21 cellular contexts compared by ENCODE assay signal in the genomic region with DNA sequence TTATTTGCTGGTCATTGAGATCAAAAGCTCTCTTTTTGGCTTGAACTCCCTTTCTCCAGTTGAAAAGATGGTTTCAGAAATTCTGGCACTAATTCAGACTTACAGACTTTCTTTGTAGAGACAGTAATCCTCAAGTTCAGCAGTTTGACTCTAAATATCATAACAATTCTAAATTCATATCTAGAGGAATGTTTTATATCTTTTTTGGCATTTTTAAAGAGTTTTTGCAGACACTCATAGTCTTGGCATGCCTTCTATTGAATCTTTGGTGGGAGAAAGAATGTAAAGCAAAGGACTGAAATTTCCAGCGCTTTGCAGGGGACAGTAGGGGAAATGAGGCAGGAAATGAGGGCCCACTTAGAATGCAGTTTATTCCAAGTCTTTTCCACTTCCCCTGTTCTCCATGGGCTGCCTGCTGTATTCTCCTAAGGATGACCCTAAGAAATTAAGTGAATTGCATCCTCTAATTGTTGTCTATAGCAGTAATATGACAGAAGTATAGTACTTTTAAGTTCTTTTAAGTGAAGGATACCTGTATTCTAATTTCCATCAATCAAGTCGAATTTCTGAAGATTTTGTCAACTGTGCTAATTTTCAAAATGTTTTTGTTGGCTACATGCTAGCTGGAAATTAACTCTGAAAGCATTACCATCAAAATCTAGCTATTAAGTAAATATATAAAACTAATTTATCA. TPM values are rescaled to one million over a fixed set of nuclear protein-coding genes. Genes with fewer than 3 reads are reported as not detected.
DNase-seq lines count a peak whose midpoint lies in the region; ATAC-seq, FAIRE-seq and TF ChIP-seq lines count a peak whose summit lies in the region.
"Had no signal": no experiment of that assay in that cellular context is flagged by ENCODE, and none has a peak within 500 bp of the region (broad histone marks: within the 10 kb centered on the region; RNA-seq: fewer than 3 reads in every experiment).

No MANE protein-coding gene starts in this region.

- DNase-seq in A549 (ENCODE audit: low read depth in 1 of 2, low spot score in 1 of 2) (no peak), GM23248 (peak; percentile 50), astrocyte of the spinal cord (ENCODE audit: low read depth, low spot score) (peak; percentile 67), left lung (no peak), mucosa of gallbladder (ENCODE audit: low spot score) (no peak), NCI-H2029 treated with DMSO at 0.1 percent for 48 hours (lab: John Stamatoyannopoulos, UW) (no peak), type B pancreatic cell (ENCODE audit: extremely low spot score, unreplicated experiment) (no peak)
- no peak for DNase-seq in activated T-helper 2 cell treated with anti-CD3 and anti-CD28 coated beads, Interferon-gamma antibody, Interleukin-2, Interleukin-4, amounts not matched to agents 10 μg/mL and 5 μg/mL and 100 μg/mL, durations not matched to agents 14 hours and 24 hours and 36 hours (ENCODE audit: low spot score)
- DNase-seq: ACHN; activated CD4-positive, alpha-beta T cell treated with anti-CD3 and anti-CD28 coated beads for 36 hours; activated naive CD4-positive, alpha-beta T cell treated with anti-CD3 and anti-CD28 coated beads, Interleukin-2, amount 10 ng/mL, durations not matched to agents 7 days and 5 days; Calu3; cerebellar nuclear complex; NCI-H1694; NCI-H446 treated with DMSO at 0.1 percent for 48 hours; ovary; SIG-M5; stimulated activated naive B cell treated with anti-CD40 and anti-IgM and Interleukin-4, amounts not matched to agents 10 μg/mL and 1 μg/mL and 100 μg/mL, for 72 hours; T1000; upper lobe of left lung had no signal

- intact Hi-C loops in left lung (cut with DNase I) = loop anchor here in 1 of 2 donors (5.0 kb wide), 1 partner anchor 103 kb away; no protein-coding TSS in a partner anchor
- intact Hi-C loops in activated T-helper 2 cell treated with anti-CD3 and anti-CD28 coated beads, Interferon-gamma antibody, Interleukin-2, Interleukin-4, amounts not matched to agents 10 μg/mL and 5 μg/mL and 100 μg/mL, durations not matched to agents 14 hours and 24 hours and 36 hours (cut with micrococcal nuclease) = no loop called here

- POLR2A ChIA-PET in A549 (lab: Yijun Ruan, JAX) = no interaction called here

- H3K27me3 ChIP-seq in GM23248 (replicated peaks; ENCODE audit: insufficient read depth) (no peaks in the 10 kb centered on the region), left lung (no peaks in the 10 kb centered on the region)
- H3K27me3 ChIP-seq: ovary, upper lobe of left lung had no signal

- no peak overlapping the region for H3K4me3 Mint-ChIP-seq in activated T-helper 2 cell treated with anti-CD3 and anti-CD28 coated beads, Interferon-gamma antibody, Interleukin-2, Interleukin-4, amounts not matched to agents 10 μg/mL and 5 μg/mL and 100 μg/mL, durations not matched to agents 14 hours and 24 hours and 36 hours (ENCODE audit: low read depth)
- no peak overlapping the region for H3K4me3 Mint-ChIP-seq in type B pancreatic cell
- H3K4me3 Mint-ChIP-seq: activated CD4-positive, alpha-beta T cell treated with anti-CD3 and anti-CD28 coated beads for 36 hours; activated naive CD4-positive, alpha-beta T cell treated with anti-CD3 and anti-CD28 coated beads, Interleukin-2, amount 10 ng/mL, durations not matched to agents 7 days and 5 days; stimulated activated naive B cell treated with anti-CD40 and anti-IgM and Interleukin-4, amounts not matched to agents 10 μg/mL and 1 μg/mL and 100 μg/mL, for 72 hours had no signal

- peaks cover 38% of the 10 kb centered on the region for H3K4me1 ChIP-seq in A549
- H3K4me1 ChIP-seq in GM23248 (ENCODE audit: insufficient read depth) = peaks cover 27% of the 10 kb centered on the region
- peaks cover 6 to 54% of the 10 kb centered on the region in 2 donors for H3K4me1 ChIP-seq in left lung

- peaks cover 3% of the 10 kb centered on the region; the same call in 1 of the 2 replicates for H3K9me2 ChIP-seq in GM23248 (ENCODE audit: insufficient read depth)

- no peak; a peak in 1 of 6 replicates for ATAC-seq in A549
- no peak for ATAC-seq in left lung
- ATAC-seq: activated CD4-positive, alpha-beta T cell treated with anti-CD3 and anti-CD28 coated beads for 36 hours; stimulated activated naive B cell treated with anti-CD40 and anti-IgM and Interleukin-4, amounts not matched to agents 10 μg/mL and 1 μg/mL and 100 μg/mL, for 72 hours had no signal

- H3K27ac ChIP-seq in A549 (0 out of 6 replicates have a peak overlapping the region, but pooled peaks of 1 of the 2 experiments have one; percentile 20), GM23248 (peak overlapping the region; percentile 33; the same call in 1 of the 2 replicates), left lung (peak overlapping the region; percentile 1 to 21)
- H3K27ac ChIP-seq: HL-60, upper lobe of left lung had no signal

- FAIRE-seq in A549 (lab: Jason Lieb, UNC) = no peak

- H3K4me2 ChIP-seq in A549 (peak overlapping the region; percentile 2; the same call in 1 of the 3 replicates), GM23248 (ENCODE audit: unreplicated experiment) (peak overlapping the region; percentile 75)

- peaks cover 81% of the 10 kb centered on the region for H3K79me2 ChIP-seq in GM23248 (ENCODE audit: insufficient read depth)

- TF ChIP-seq RAD21 in A549 (conservative IDR thresholded peaks at IDR 0.05 in 1 of 2, IDR thresholded peaks at IDR 0.05 in 1 of 2) = no peak

- H3K36me3 ChIP-seq in GM23248 (ENCODE audit: low read depth) = no peaks in the 10 kb centered on the region
- H3K36me3 ChIP-seq in left lung = no peaks in the 10 kb centered on the region
- H3K36me3 ChIP-seq: ovary, upper lobe of left lung had no signal

- no peak overlapping the region for H3K9ac ChIP-seq in GM23248

- no peaks in the 10 kb centered on the region for H3K9me3 ChIP-seq in A549
- H3K9me3 ChIP-seq in GM23248 (ENCODE audit: low read depth) = no peaks in the 10 kb centered on the region
- no peaks in the 10 kb centered on the region for H3K9me3 ChIP-seq in left lung
- H3K9me3 ChIP-seq: ovary, upper lobe of left lung had no signal

- in situ Hi-C loops in GM23248 (cut with MboI) (no loop called here), astrocyte of the spinal cord (cut with HindIII; ENCODE audit: low sequenced_read_pairs) (no loop called here)

- H3F3A ChIP-seq in GM23248 (ENCODE audit: insufficient read depth) = peaks cover 10% of the 10 kb centered on the region; the same call in 1 of the 2 replicates

- H3K9me3 Mint-ChIP-seq in activated T-helper 2 cell treated with anti-CD3 and anti-CD28 coated beads, Interferon-gamma antibody, Interleukin-2, Interleukin-4, amounts not matched to agents 10 μg/mL and 5 μg/mL and 100 μg/mL, durations not matched to agents 14 hours and 24 hours and 36 hours = no peaks in the 10 kb centered on the region
- peaks cover 18% of the 10 kb centered on the region for H3K9me3 Mint-ChIP-seq in type B pancreatic cell
- H3K9me3 Mint-ChIP-seq: activated naive CD4-positive, alpha-beta T cell treated with anti-CD3 and anti-CD28 coated beads, Interleukin-2, amount 10 ng/mL, durations not matched to agents 7 days and 5 days had no signal

- H3K4me3 ChIP-seq in A549 (no peak overlapping the region), GM23248 (no peak overlapping the region), astrocyte of the spinal cord (ENCODE audit: low read depth, low read length) (no peak overlapping the region), left lung (no peak overlapping the region)
- H3K4me3 ChIP-seq: ovary, upper lobe of left lung had no signal

- CTCF ChIA-PET in A549 (lab: Yijun Ruan, JAX) = interaction anchor here (0.7 to 1.4 kb wide), 4 partner anchors 8 to 128 kb away, joined by 3 to 5 read pairs (median 4); no protein-coding TSS in a partner anchor

- peaks cover 25% of the 10 kb centered on the region for H3K4me1 Mint-ChIP-seq in activated T-helper 2 cell treated with anti-CD3 and anti-CD28 coated beads, Interferon-gamma antibody, Interleukin-2, Interleukin-4, amounts not matched to agents 10 μg/mL and 5 μg/mL and 100 μg/mL, durations not matched to agents 14 hours and 24 hours and 36 hours (ENCODE audit: low read depth)
- peaks cover 20% of the 10 kb centered on the region for H3K4me1 Mint-ChIP-seq in type B pancreatic cell (ENCODE audit: unreplicated experiment)

- no peaks in the 10 kb centered on the region for H3K36me3 Mint-ChIP-seq in activated T-helper 2 cell treated with anti-CD3 and anti-CD28 coated beads, Interferon-gamma antibody, Interleukin-2, Interleukin-4, amounts not matched to agents 10 μg/mL and 5 μg/mL and 100 μg/mL, durations not matched to agents 14 hours and 24 hours and 36 hours (ENCODE audit: low read depth)
- H3K36me3 Mint-ChIP-seq in type B pancreatic cell = peaks cover 27% of the 10 kb centered on the region

- no peak overlapping the region for H3K27ac Mint-ChIP-seq in activated T-helper 2 cell treated with anti-CD3 and anti-CD28 coated beads, Interferon-gamma antibody, Interleukin-2, Interleukin-4, amounts not matched to agents 10 μg/mL and 5 μg/mL and 100 μg/mL, durations not matched to agents 14 hours and 24 hours and 36 hours
- H3K27ac Mint-ChIP-seq in type B pancreatic cell = no peak overlapping the region
- H3K27ac Mint-ChIP-seq: activated CD4-positive, alpha-beta T cell treated with anti-CD3 and anti-CD28 coated beads for 36 hours; activated naive CD4-positive, alpha-beta T cell treated with anti-CD3 and anti-CD28 coated beads, Interleukin-2, amount 10 ng/mL, durations not matched to agents 7 days and 5 days; stimulated activated naive B cell treated with anti-CD40 and anti-IgM and Interleukin-4, amounts not matched to agents 10 μg/mL and 1 μg/mL and 100 μg/mL, for 72 hours had no signal

- TF ChIP-seq POLR2A in A549 (IDR thresholded peaks at IDR 0.05; ENCODE audit: low read length) = no peak

- TF ChIP-seq CTCF in A549 (IDR thresholded peaks at IDR 0.05) (no peak), astrocyte of the spinal cord (IDR thresholded peaks at IDR 0.05; ENCODE audit: low read depth, low read length) (no peak), left lung (IDR thresholded peaks at IDR 0.05) (no peak), type B pancreatic cell (conservative IDR thresholded peaks at IDR 0.05) (no peak)

- no peak for TF ChIP-seq EP300 in A549 (IDR thresholded peaks at IDR 0.05)

- H3K27me3 Mint-ChIP-seq in activated T-helper 2 cell treated with anti-CD3 and anti-CD28 coated beads, Interferon-gamma antibody, Interleukin-2, Interleukin-4, amounts not matched to agents 10 μg/mL and 5 μg/mL and 100 μg/mL, durations not matched to agents 14 hours and 24 hours and 36 hours (ENCODE audit: low read depth) = no peaks in the 10 kb centered on the region
- H3K27me3 Mint-ChIP-seq in type B pancreatic cell = no peaks in the 10 kb centered on the region
- H3K27me3 Mint-ChIP-seq: activated CD4-positive, alpha-beta T cell treated with anti-CD3 and anti-CD28 coated beads for 36 hours; activated naive CD4-positive, alpha-beta T cell treated with anti-CD3 and anti-CD28 coated beads, Interleukin-2, amount 10 ng/mL, durations not matched to agents 7 days and 5 days; stimulated activated naive B cell treated with anti-CD40 and anti-IgM and Interleukin-4, amounts not matched to agents 10 μg/mL and 1 μg/mL and 100 μg/mL, for 72 hours had no signal

- no peak overlapping the region for H2AFZ ChIP-seq in GM23248

- 76% methylated on average over 2 of the region's 2 CpGs for WGBS in A549 (ENCODE audit: missing lambda C conversion rate)
- 52 to 58% methylated on average over 2 of the region's 2 CpGs for WGBS in GM23248 (ENCODE audit: low coverage in 1 of 2, low lambda C conversion rate in 2 of 2, missing lambda C conversion rate in 2 of 2), 2 experiments

- H4K20me1 ChIP-seq in GM23248 (ENCODE audit: insufficient read depth) = no peaks in the 10 kb centered on the region

RNA-seq across cellular contexts. Expression of a gene that starts 31.5 kb away (rescaled TPM):
- polyA plus RNA-seq in A549 (2011; rRNA removed) (115 and 130 TPM in 2 replicates), A549 (2017; fragmentation: RNase III; extraction: RNeasy Plus Mini Kit Qiagen cat#74134 plus additional on column Dnase treatment) (34.6 to 39.0 TPM (median 36.3 TPM) in 3 replicates), GM23248 (2016; fragmentation: Nextera tagmentation; extraction: Ambion mirVana) (21.0 and 21.7 TPM in 2 replicates)
- polyA plus RNA-seq in A549 (2012; cell fraction: cytosol; rRNA removed) = 23.2 and 24.9 TPM in 2 replicates
- polyA plus RNA-seq in A549 (2012; cell fraction: nucleus; rRNA removed) = 20.9 and 29.1 TPM in 2 replicates
- polyA minus RNA-seq in A549 (2011; rRNA and poly(A)+ RNA removed) = 88.9 and 93.5 TPM in 2 replicates
- total RNA-seq in GM23248 (2014; rRNA removed; shearing (Covaris generic)) = 19.3 and 21.8 TPM in 2 replicates
- total RNA-seq in left lung (10 to 100 TPM; 77.5 to 79.3 TPM), mucosa of gallbladder (111 TPM), type B pancreatic cell (ENCODE audit: low replicate concordance) (93.6 and 117 TPM in 2 replicates)
- 43.0 and 45.2 TPM in 2 replicates for total RNA-seq in activated T-helper 2 cell treated with anti-CD3 and anti-CD28 coated beads, Interferon-gamma antibody, Interleukin-2, Interleukin-4, amounts not matched to agents 10 μg/mL and 5 μg/mL and 100 μg/mL, durations not matched to agents 14 hours and 24 hours and 36 hours

Comparison
In these comparisons a context has a peak if more than half of its experiments do, and no peak if none do; other contexts are left out.
1. DNase-seq: peak in GM23248 (single experiment) and astrocyte of the spinal cord (single experiment); none in A549 (0 of 2), left lung (0 of 2), activated T-helper 2 cell treated with anti-CD3 and anti-CD28 coated beads, Interferon-gamma antibody, Interleukin-2, Interleukin-4, amounts not matched to agents 10 μg/mL and 5 μg/mL and 100 μg/mL, durations not matched to agents 14 hours and 24 hours and 36 hours (single experiment), mucosa of gallbladder (single experiment), NCI-H2029 treated with DMSO at 0.1 percent for 48 hours (single experiment) and type B pancreatic cell (single experiment).